1 cellular context compared by ENCODE assay signal in genomic region chr17:63911041-63911635, GRCh38.
TF ChIP-seq lines count a peak whose summit lies in the region.

TSS of gene CSHL1 (minus strand) at chr17:63911258. CDS start at chr17:63911196, 62 bp downstream.

TF ChIP-seq in HepG2, 621 proteins besides CTCF, POLR2A, EP300 and RAD21:
- TF ChIP-seq ZNF10 (CRISPR knock-in tag; IDR thresholded peaks at IDR 0.05; ENCODE audit: borderline replicate concordance, low read depth): no peak
- no peak for TF ChIP-seq ZNF367 (CRISPR knock-in tag; IDR thresholded peaks at IDR 0.05; ENCODE audit: borderline replicate concordance)
- no peak for TF ChIP-seq ZBED4 (CRISPR knock-in tag; IDR thresholded peaks at IDR 0.05; ENCODE audit: borderline replicate concordance)
- no peak for TF ChIP-seq MTA1 (CRISPR knock-in tag; IDR thresholded peaks at IDR 0.05; ENCODE audit: borderline replicate concordance)
- TF ChIP-seq, protein P1, sequence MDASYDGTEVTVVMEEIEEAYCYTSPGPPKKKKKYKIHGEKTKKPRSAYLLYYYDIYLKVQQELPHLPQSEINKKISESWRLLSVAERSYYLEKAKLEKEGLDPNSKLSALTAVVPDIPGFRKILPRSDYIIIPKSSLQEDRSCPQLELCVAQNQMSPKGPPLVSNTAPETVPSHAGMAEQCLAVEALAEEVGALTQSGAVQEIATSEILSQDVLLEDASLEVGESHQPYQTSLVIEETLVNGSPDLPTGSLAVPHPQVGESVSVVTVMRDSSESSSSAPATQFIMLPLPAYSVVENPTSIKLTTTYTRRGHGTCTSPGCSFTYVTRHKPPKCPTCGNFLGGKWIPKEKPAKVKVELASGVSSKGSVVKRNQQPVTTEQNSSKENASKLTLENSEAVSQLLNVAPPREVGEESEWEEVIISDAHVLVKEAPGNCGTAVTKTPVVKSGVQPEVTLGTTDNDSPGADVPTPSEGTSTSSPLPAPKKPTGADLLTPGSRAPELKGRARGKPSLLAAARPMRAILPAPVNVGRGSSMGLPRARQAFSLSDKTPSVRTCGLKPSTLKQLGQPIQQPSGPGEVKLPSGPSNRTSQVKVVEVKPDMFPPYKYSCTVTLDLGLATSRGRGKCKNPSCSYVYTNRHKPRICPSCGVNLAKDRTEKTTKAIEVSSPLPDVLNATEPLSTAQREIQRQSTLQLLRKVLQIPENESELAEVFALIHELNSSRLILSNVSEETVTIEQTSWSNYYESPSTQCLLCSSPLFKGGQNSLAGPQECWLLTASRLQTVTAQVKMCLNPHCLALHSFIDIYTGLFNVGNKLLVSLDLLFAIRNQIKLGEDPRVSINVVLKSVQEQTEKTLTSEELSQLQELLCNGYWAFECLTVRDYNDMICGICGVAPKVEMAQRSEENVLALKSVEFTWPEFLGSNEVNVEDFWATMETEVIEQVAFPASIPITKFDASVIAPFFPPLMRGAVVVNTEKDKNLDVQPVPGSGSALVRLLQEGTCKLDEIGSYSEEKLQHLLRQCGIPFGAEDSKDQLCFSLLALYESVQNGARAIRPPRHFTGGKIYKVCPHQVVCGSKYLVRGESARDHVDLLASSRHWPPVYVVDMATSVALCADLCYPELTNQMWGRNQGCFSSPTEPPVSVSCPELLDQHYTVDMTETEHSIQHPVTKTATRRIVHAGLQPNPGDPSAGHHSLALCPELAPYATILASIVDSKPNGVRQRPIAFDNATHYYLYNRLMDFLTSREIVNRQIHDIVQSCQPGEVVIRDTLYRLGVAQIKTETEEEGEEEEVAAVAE (CRISPR knock-in tag; IDR thresholded peaks at IDR 0.05; ENCODE audit: borderline replicate concordance): no peak
- no peak for TF ChIP-seq ZFP41 (CRISPR knock-in tag; IDR thresholded peaks at IDR 0.05; ENCODE audit: borderline replicate concordance)
- no peak for TF ChIP-seq NFATC3 (CRISPR knock-in tag; IDR thresholded peaks at IDR 0.05)
- TF ChIP-seq PBX3 (CRISPR knock-in tag; IDR thresholded peaks at IDR 0.05; ENCODE audit: borderline replicate concordance): no peak
- TF ChIP-seq ZNF639 (CRISPR knock-in tag; conservative IDR thresholded peaks at IDR 0.05): no peak
- TF ChIP-seq, protein P2, sequence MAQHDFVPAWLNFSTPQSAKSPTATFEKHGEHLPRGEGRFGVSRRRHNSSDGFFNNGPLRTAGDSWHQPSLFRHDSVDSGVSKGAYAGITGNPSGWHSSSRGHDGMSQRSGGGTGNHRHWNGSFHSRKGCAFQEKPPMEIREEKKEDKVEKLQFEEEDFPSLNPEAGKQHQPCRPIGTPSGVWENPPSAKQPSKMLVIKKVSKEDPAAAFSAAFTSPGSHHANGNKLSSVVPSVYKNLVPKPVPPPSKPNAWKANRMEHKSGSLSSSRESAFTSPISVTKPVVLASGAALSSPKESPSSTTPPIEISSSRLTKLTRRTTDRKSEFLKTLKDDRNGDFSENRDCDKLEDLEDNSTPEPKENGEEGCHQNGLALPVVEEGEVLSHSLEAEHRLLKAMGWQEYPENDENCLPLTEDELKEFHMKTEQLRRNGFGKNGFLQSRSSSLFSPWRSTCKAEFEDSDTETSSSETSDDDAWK (CRISPR knock-in tag; IDR thresholded peaks at IDR 0.05): no peak
- no peak for TF ChIP-seq NFE2L2 (IDR thresholded peaks at IDR 0.05; ENCODE audit: low read length)
- no peak for TF ChIP-seq ZNF7 (CRISPR knock-in tag; IDR thresholded peaks at IDR 0.05)
- TF ChIP-seq ZNF891 (CRISPR knock-in tag; IDR thresholded peaks at IDR 0.05): no peak
- no peak for TF ChIP-seq ARNT2 (CRISPR knock-in tag; IDR thresholded peaks at IDR 0.05; ENCODE audit: low read depth)
- TF ChIP-seq, protein P3, sequence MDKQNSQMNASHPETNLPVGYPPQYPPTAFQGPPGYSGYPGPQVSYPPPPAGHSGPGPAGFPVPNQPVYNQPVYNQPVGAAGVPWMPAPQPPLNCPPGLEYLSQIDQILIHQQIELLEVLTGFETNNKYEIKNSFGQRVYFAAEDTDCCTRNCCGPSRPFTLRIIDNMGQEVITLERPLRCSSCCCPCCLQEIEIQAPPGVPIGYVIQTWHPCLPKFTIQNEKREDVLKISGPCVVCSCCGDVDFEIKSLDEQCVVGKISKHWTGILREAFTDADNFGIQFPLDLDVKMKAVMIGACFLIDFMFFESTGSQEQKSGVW (CRISPR knock-in tag; IDR thresholded peaks at IDR 0.05; ENCODE audit: borderline replicate concordance): no peak
- TF ChIP-seq RFX5 (IDR thresholded peaks at IDR 0.05; ENCODE audit: low read depth, low read length): no peak
- no peak for TF ChIP-seq POLR2G (IDR thresholded peaks at IDR 0.05; ENCODE audit: low read depth, low read length)
TF ChIP-seq in HepG2: peak in this region for 0.
